Comparison of ENCODE assay signal across 8 cellular contexts in genomic region chr22:50341977-50342650, GRCh38. TPM values are rescaled to one million over a fixed set of nuclear protein-coding genes. Genes with fewer than 3 reads are reported as not detected.
A peak's percentile ranks its signal among the peaks of the same experiment; 100 is the strongest.
DNase-seq lines count a peak whose midpoint lies in the region; ATAC-seq and TF ChIP-seq lines count a peak whose summit lies in the region.

No MANE protein-coding gene starts in this region.

- POLR2A ChIA-PET in A673 (lab: Charles Lee; ENCODE audit: low non-redundant PET), result interaction anchor here (0.5 kb wide), 1 partner anchor 239 kb away, joined by 6 read pairs; no protein-coding TSS in a partner anchor

- peaks cover 9% of the 10 kb centered on the region for H3K79me2 ChIP-seq in OCI-LY1 (ENCODE audit: insufficient read depth, low read length)

- H3K27me3 ChIP-seq in A673 (replicated peaks; ENCODE audit: insufficient read depth, low read depth, low read length, poor library complexity) (no peaks in the 10 kb centered on the region), OCI-LY1 (ENCODE audit: insufficient read depth, low read length) (no peaks in the 10 kb centered on the region)

- CTCF ChIA-PET in A673 (lab: Charles Lee), result interaction anchor here (0.5 to 2.5 kb wide), 7 partner anchors 15 to 77 kb away, joined by 3 to 9 read pairs (median 5); partner anchors contain the start of gene DENND6B

- 0 out of 2 replicates have a peak overlapping the region, but pooled peaks have one; percentile 79 for H2AFZ ChIP-seq in OCI-LY1 (ENCODE audit: low read length)

- BruUV-seq in A673 (replicated peaks; lab: Mats Ljungman, UMichigan), result no TSS peak

- no peaks in the 10 kb centered on the region for H3K9me2 ChIP-seq in OCI-LY1 (ENCODE audit: low read depth, low read length)

- H3K9me3 ChIP-seq in A673 (ENCODE audit: low read depth, low read length, poor library complexity, severe bottlenecking) (no peaks in the 10 kb centered on the region), OCI-LY1 (ENCODE audit: low read length) (no peaks in the 10 kb centered on the region), mucosa of descending colon (no peaks in the 10 kb centered on the region)

- peak overlapping the region; percentile 87 for H3K9ac ChIP-seq in OCI-LY1 (ENCODE audit: low read length)

- DNase-seq in A673 (ENCODE audit: low spot score) (peak; percentile 94), HT-29 (ENCODE audit: low spot score) (peak; percentile 87), activated T-cell treated with anti-CD3 and anti-CD28 coated beads for 4 hours (peak; percentile 89), epithelial cell of proximal tubule (ENCODE audit: low read depth) (peak; percentile 32), mucosa of descending colon (peak; percentile 90 to 94 (median 91))
- DNase-seq in stimulated activated CD8-positive, alpha-beta memory T cell treated with anti-CD3 and anti-CD28 coated beads, Interleukin-2, amount 100 ng/mL, for 1 hour (ENCODE audit: low read depth in 2 of 2), result peak; percentile 70 to 82

- H3K4me1 ChIP-seq in A673 (ENCODE audit: insufficient read depth, low read length, poor library complexity, severe bottlenecking), result peaks cover 3% of the 10 kb centered on the region
- H3K4me1 ChIP-seq in OCI-LY1 (ENCODE audit: insufficient read depth, low read length, severe bottlenecking), result peaks cover 20% of the 10 kb centered on the region
- peaks cover 9% of the 10 kb centered on the region for H3K4me1 ChIP-seq in mucosa of descending colon (ENCODE audit: low read depth)

- intact Hi-C loops in A673 (cut with micrococcal nuclease; ENCODE audit: unreplicated experiment) (loop anchor here (2.0 kb wide), 2 partner anchors 71 to 91 kb away; partner anchors contain the start of genes HDAC10 and MAPK11), mucosa of descending colon (cut with DNase I, micrococcal nuclease) (loop anchor here in 1 of 2 donors (5.0 kb wide), 1 partner anchor 90 kb away; the partner anchor contains the start of gene HDAC10)

- peak overlapping the region; percentile 100 for H3K4me2 ChIP-seq in OCI-LY1 (ENCODE audit: low read length)

- H3K4me3 ChIP-seq in A673 (ENCODE audit: low read depth, low read length, poor library complexity, severe bottlenecking) (peak overlapping the region; percentile 91), OCI-LY1 (ENCODE audit: low read depth, low read length, poor library complexity, severe bottlenecking) (peak overlapping the region; percentile 99), epithelial cell of proximal tubule (ENCODE audit: low read depth, low read length) (peak overlapping the region; percentile 68), mucosa of descending colon (no peak overlapping the region)

- ATAC-seq in GM18517 (IDR thresholded peaks at IDR 0.05; ENCODE audit: unreplicated experiment) (peak; percentile 67), mucosa of descending colon (peak; percentile 87)

- H3K27ac ChIP-seq in A673 (ENCODE audit: low read depth, low read length, poor library complexity, severe bottlenecking) (peak overlapping the region; percentile 78), OCI-LY1 (ENCODE audit: low read depth, low read length, poor library complexity, severe bottlenecking) (peak overlapping the region; percentile 89)

- H3K36me3 ChIP-seq in A673 (ENCODE audit: insufficient read depth, low read length, poor library complexity, severe bottlenecking), result no peaks in the 10 kb centered on the region
- peaks cover 7% of the 10 kb centered on the region; the same call in 1 of the 2 replicates for H3K36me3 ChIP-seq in OCI-LY1 (ENCODE audit: insufficient read depth, low read length)
- no peaks in the 10 kb centered on the region for H3K36me3 ChIP-seq in mucosa of descending colon (ENCODE audit: low read depth)

- no peaks in the 10 kb centered on the region for H4K20me1 ChIP-seq in OCI-LY1 (ENCODE audit: insufficient read depth, low read length)

- peaks cover 5% of the 10 kb centered on the region; the same call in 1 of the 2 replicates for H3F3A ChIP-seq in OCI-LY1 (ENCODE audit: insufficient read depth, low read length)

- TF ChIP-seq CTCF in A673 (conservative IDR thresholded peaks at IDR 0.05; ENCODE audit: low read depth, low read length) (peak; percentile 97), OCI-LY1 (IDR thresholded peaks at IDR 0.05; ENCODE audit: low read length) (peak; percentile 94), epithelial cell of proximal tubule (conservative IDR thresholded peaks at IDR 0.05; ENCODE audit: low read depth, low read length) (peak; percentile 98), mucosa of descending colon (IDR thresholded peaks at IDR 0.05) (peak; percentile 92)

RNA-seq across cellular contexts. Expression of gene PPP6R2, which starts 1.0 kb away (rescaled TPM):
- total RNA-seq in A673 (2021) (64.6 and 66.7 TPM in 2 replicates), epithelial cell of proximal tubule (35.7 and 49.3 TPM in 2 replicates), mucosa of descending colon (10 to 100 TPM; 54.3 to 61.7 (median 58.8) TPM)
- total RNA-seq in HT-29 (2014; rRNA removed; shearing (Covaris generic)), result 54.1 and 56.7 TPM in 2 replicates

RNA-seq across cellular contexts. Expression of gene DENND6B, which starts 15.3 kb away (rescaled TPM):
- total RNA-seq in A673 (2021) (5.3 and 10.8 TPM in 2 replicates), epithelial cell of proximal tubule (1.2 and 4.4 TPM in 2 replicates), mucosa of descending colon (1 to 10 TPM; 2.8 to 6.3 (median 5.2) TPM)
- total RNA-seq in HT-29 (2014; rRNA removed; shearing (Covaris generic)), result 4.5 and 5.2 TPM in 2 replicates

RNA-seq across cellular contexts. Expression of gene PLXNB2, which starts 34.7 kb away (rescaled TPM):
- total RNA-seq in A673 (2021) (155 and 173 TPM in 2 replicates), epithelial cell of proximal tubule (113 and 177 TPM in 2 replicates), mucosa of descending colon (100 to 1,000 TPM; 232 to 318 (median 250) TPM)
- 247 and 252 TPM in 2 replicates for total RNA-seq in HT-29 (2014; rRNA removed; shearing (Covaris generic))

Comparison
In these comparisons a context has a peak if more than half of its experiments do, and no peak if none do; other contexts are left out.
1. DNase-seq: peak in every context shown above with its lines; median percentile 94 in A673; 91 in mucosa of descending colon; 89 in activated T-cell treated with anti-CD3 and anti-CD28 coated beads for 4 hours; 87 in HT-29; 76 in stimulated activated CD8-positive, alpha-beta memory T cell treated with anti-CD3 and anti-CD28 coated beads, Interleukin-2, amount 100 ng/mL, for 1 hour; 32 in epithelial cell of proximal tubule.